In the genomic region with DNA sequence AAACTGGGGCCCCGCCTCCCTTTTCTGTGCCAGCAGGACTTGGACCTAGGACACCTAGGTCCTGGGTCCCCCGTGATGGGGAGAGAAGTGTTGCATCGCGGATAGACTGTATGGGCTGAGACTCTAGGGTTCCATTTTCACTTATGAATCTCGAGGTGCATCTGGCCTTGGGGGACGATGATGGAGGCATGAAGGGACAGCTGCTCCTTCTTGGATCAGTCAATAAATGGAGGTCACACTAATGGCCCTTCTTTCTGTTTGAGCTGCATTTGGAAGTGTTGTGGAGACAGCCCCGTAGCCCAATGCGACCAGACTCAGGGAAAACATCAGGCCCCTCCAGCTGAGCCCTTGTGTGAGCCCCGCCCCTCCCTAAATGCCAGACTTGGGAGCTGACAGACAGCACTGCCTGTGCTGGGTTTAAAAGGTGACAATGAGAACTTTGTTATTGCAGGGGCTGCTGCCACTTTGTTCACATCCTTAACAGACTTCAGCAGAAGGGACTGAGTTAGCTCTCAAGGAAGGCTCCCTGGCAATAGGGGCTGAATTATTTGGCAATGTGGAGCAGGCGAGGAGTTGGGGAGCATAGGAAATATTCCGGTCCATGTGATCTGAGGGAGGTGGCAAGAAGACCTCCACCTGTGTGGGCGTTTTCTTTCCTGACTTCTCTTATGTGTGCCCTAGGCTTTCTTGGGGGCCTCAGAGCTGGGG, we compare ENCODE assay signal across 1 cellular context.
TF ChIP-seq lines count a peak whose summit lies in the region.

No MANE protein-coding gene starts in this region.

TF ChIP-seq in HepG2, 621 proteins besides CTCF, POLR2A, EP300 and RAD21:
- TF ChIP-seq TGIF2 (CRISPR knock-in tag; IDR thresholded peaks at IDR 0.05): no peak
- TF ChIP-seq PCBP2 (optimal IDR thresholded peaks at IDR 0.05; ENCODE audit: low read depth, low read length, poor library complexity, severe bottlenecking): no peak
- no peak for TF ChIP-seq ZNF713 (CRISPR knock-in tag; IDR thresholded peaks at IDR 0.05)
- TF ChIP-seq ZBTB4 (CRISPR knock-in tag; IDR thresholded peaks at IDR 0.05; ENCODE audit: borderline replicate concordance): no peak
- TF ChIP-seq TFAP4 (IDR thresholded peaks at IDR 0.05; ENCODE audit: borderline replicate concordance, low read depth): peak; percentile 23; the same call in 1 of the 2 replicates
- no peak for TF ChIP-seq ZC3H13 (CRISPR knock-in tag; IDR thresholded peaks at IDR 0.05)
- no peak for TF ChIP-seq CCDC6 (CRISPR knock-in tag; IDR thresholded peaks at IDR 0.05)
- no peak for TF ChIP-seq ZNF878 (CRISPR knock-in tag; IDR thresholded peaks at IDR 0.05)
- no peak for TF ChIP-seq NR2F6 (IDR thresholded peaks at IDR 0.05)
- TF ChIP-seq NR2F6 (CRISPR knock-in tag; IDR thresholded peaks at IDR 0.05): no peak
- TF ChIP-seq HDAC1 (CRISPR knock-in tag; IDR thresholded peaks at IDR 0.05): no peak
- no peak for TF ChIP-seq ZNF337 (CRISPR knock-in tag; IDR thresholded peaks at IDR 0.05; ENCODE audit: borderline replicate concordance, low read depth)
- TF ChIP-seq, protein P1, sequence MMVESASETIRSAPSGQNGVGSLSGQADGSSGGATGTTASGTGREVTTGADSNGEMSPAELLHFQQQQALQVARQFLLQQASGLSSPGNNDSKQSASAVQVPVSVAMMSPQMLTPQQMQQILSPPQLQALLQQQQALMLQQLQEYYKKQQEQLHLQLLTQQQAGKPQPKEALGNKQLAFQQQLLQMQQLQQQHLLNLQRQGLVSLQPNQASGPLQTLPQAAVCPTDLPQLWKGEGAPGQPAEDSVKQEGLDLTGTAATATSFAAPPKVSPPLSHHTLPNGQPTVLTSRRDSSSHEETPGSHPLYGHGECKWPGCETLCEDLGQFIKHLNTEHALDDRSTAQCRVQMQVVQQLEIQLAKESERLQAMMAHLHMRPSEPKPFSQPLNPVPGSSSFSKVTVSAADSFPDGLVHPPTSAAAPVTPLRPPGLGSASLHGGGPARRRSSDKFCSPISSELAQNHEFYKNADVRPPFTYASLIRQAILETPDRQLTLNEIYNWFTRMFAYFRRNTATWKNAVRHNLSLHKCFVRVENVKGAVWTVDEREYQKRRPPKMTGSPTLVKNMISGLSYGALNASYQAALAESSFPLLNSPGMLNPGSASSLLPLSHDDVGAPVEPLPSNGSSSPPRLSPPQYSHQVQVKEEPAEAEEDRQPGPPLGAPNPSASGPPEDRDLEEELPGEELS (CRISPR knock-in tag; IDR thresholded peaks at IDR 0.05): no peak
- no peak for TF ChIP-seq RNF219 (CRISPR knock-in tag; IDR thresholded peaks at IDR 0.05)
- no peak for TF ChIP-seq ZSCAN12 (CRISPR knock-in tag; IDR thresholded peaks at IDR 0.05)
- no peak for TF ChIP-seq ZNF354B (CRISPR knock-in tag; IDR thresholded peaks at IDR 0.05)
- TF ChIP-seq ZNF234 (CRISPR knock-in tag; conservative IDR thresholded peaks at IDR 0.05): no peak
- TF ChIP-seq STAT5B (CRISPR knock-in tag; IDR thresholded peaks at IDR 0.05): no peak
- TF ChIP-seq SP5 (CRISPR knock-in tag; IDR thresholded peaks at IDR 0.05; ENCODE audit: borderline replicate concordance, low read depth): no peak
- TF ChIP-seq, protein P2, sequence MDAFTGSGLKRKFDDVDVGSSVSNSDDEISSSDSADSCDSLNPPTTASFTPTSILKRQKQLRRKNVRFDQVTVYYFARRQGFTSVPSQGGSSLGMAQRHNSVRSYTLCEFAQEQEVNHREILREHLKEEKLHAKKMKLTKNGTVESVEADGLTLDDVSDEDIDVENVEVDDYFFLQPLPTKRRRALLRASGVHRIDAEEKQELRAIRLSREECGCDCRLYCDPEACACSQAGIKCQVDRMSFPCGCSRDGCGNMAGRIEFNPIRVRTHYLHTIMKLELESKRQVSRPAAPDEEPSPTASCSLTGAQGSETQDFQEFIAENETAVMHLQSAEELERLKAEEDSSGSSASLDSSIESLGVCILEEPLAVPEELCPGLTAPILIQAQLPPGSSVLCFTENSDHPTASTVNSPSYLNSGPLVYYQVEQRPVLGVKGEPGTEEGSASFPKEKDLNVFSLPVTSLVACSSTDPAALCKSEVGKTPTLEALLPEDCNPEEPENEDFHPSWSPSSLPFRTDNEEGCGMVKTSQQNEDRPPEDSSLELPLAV (CRISPR knock-in tag; conservative IDR thresholded peaks at IDR 0.05; ENCODE audit: low read depth): no peak
- TF ChIP-seq, protein P3, sequence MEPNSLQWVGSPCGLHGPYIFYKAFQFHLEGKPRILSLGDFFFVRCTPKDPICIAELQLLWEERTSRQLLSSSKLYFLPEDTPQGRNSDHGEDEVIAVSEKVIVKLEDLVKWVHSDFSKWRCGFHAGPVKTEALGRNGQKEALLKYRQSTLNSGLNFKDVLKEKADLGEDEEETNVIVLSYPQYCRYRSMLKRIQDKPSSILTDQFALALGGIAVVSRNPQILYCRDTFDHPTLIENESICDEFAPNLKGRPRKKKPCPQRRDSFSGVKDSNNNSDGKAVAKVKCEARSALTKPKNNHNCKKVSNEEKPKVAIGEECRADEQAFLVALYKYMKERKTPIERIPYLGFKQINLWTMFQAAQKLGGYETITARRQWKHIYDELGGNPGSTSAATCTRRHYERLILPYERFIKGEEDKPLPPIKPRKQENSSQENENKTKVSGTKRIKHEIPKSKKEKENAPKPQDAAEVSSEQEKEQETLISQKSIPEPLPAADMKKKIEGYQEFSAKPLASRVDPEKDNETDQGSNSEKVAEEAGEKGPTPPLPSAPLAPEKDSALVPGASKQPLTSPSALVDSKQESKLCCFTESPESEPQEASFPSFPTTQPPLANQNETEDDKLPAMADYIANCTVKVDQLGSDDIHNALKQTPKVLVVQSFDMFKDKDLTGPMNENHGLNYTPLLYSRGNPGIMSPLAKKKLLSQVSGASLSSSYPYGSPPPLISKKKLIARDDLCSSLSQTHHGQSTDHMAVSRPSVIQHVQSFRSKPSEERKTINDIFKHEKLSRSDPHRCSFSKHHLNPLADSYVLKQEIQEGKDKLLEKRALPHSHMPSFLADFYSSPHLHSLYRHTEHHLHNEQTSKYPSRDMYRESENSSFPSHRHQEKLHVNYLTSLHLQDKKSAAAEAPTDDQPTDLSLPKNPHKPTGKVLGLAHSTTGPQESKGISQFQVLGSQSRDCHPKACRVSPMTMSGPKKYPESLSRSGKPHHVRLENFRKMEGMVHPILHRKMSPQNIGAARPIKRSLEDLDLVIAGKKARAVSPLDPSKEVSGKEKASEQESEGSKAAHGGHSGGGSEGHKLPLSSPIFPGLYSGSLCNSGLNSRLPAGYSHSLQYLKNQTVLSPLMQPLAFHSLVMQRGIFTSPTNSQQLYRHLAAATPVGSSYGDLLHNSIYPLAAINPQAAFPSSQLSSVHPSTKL (CRISPR knock-in tag; IDR thresholded peaks at IDR 0.05): no peak
- no peak for TF ChIP-seq NONO (IDR thresholded peaks at IDR 0.05)
- 0 out of 2 replicates have a peak, but pooled peaks have one; percentile 20 for TF ChIP-seq NONO (CRISPR knock-in tag; conservative IDR thresholded peaks at IDR 0.05)
- TF ChIP-seq MATR3 (CRISPR knock-in tag; IDR thresholded peaks at IDR 0.05): no peak
- no peak for TF ChIP-seq ZBTB8A (CRISPR knock-in tag; IDR thresholded peaks at IDR 0.05; ENCODE audit: borderline replicate concordance, low read depth)
- TF ChIP-seq HOXA9 (CRISPR knock-in tag; IDR thresholded peaks at IDR 0.05; ENCODE audit: borderline replicate concordance): no peak
- TF ChIP-seq TBX2 (CRISPR knock-in tag; IDR thresholded peaks at IDR 0.05; ENCODE audit: borderline replicate concordance): 0 out of 2 replicates have a peak, but pooled peaks have one; percentile 10
- TF ChIP-seq ZNF589 (CRISPR knock-in tag; conservative IDR thresholded peaks at IDR 0.05): no peak
- TF ChIP-seq ZNF790 (CRISPR knock-in tag; IDR thresholded peaks at IDR 0.05; ENCODE audit: borderline replicate concordance): no peak
- no peak for TF ChIP-seq KLF16 (CRISPR knock-in tag; IDR thresholded peaks at IDR 0.05)
- TF ChIP-seq ZSCAN5A (CRISPR knock-in tag; IDR thresholded peaks at IDR 0.05; ENCODE audit: borderline replicate concordance): no peak
- TF ChIP-seq ZNF10 (CRISPR knock-in tag; IDR thresholded peaks at IDR 0.05; ENCODE audit: borderline replicate concordance, low read depth): no peak
- 0 out of 4 replicates have a peak, but pooled peaks of 1 of the 2 experiments have one; percentile 21 for TF ChIP-seq ATF4 (CRISPR knock-in tag; IDR thresholded peaks at IDR 0.05)
- TF ChIP-seq HOXA7 (CRISPR knock-in tag; IDR thresholded peaks at IDR 0.05): no peak
- no peak for TF ChIP-seq SRF (IDR thresholded peaks at IDR 0.05; ENCODE audit: low read depth, low read length)
- no peak for TF ChIP-seq PHF20 (CRISPR knock-in tag; IDR thresholded peaks at IDR 0.05)
- TF ChIP-seq MEIS2 (CRISPR knock-in tag; IDR thresholded peaks at IDR 0.05): no peak
- TF ChIP-seq, protein P4, sequence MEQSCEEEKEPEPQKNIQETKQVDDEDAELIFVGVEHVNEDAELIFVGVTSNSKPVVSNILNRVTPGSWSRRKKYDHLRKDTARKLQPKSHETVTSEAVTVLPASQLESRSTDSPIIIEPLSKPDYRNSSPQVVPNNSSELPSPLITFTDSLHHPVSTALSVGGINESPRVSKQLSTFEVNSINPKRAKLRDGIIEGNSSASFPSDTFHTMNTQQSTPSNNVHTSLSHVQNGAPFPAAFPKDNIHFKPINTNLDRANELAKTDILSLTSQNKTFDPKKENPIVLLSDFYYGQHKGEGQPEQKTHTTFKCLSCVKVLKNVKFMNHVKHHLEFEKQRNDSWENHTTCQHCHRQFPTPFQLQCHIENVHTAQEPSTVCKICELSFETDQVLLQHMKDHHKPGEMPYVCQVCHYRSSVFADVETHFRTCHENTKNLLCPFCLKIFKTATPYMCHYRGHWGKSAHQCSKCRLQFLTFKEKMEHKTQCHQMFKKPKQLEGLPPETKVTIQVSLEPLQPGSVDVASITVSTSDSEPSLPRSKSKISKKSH (CRISPR knock-in tag; IDR thresholded peaks at IDR 0.05; ENCODE audit: borderline replicate concordance): 0 out of 2 replicates have a peak, but pooled peaks have one; percentile 5
TF ChIP-seq in HepG2: peak in this region for 5.
